In the genomic region with DNA sequence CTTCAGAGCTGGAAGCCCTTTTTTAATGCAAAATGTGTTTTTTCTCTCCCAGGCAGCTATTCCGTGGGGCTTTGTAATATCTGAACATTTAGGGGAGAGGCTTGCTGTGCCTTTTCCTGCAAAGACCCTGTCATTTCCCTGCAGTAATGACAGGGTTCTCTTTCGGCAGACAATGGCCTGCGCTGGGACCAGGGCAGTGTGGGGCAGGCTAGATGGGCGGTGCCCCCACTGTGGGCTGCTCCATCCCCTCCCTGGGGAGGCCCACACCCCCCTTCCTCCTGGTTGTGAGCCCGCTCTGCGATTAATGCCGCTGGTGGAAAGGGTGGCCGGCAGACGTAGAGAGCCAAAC, we compare ENCODE assay signal across 2 cellular contexts.
A peak's percentile ranks its signal among the peaks of the same experiment; 100 is the strongest.
TF ChIP-seq lines count a peak whose summit lies in the region.

No MANE protein-coding gene starts in this region.

TF ChIP-seq in HepG2, 621 proteins besides CTCF, POLR2A, EP300 and RAD21:
- TF ChIP-seq SSRP1 (CRISPR knock-in tag; IDR thresholded peaks at IDR 0.05) (no peak), ZNF773 (CRISPR knock-in tag; IDR thresholded peaks at IDR 0.05; ENCODE audit: borderline replicate concordance) (no peak), EZH2 (conservative IDR thresholded peaks at IDR 0.05; ENCODE audit: low read depth, low read length) (0 out of 2 replicates have a peak, but pooled peaks have one; percentile 29)
TF ChIP-seq in HepG2: peak in this region for 1.

TF ChIP-seq in K562, 482 proteins besides CTCF, POLR2A, EP300 and RAD21:
- TF ChIP-seq, protein P1, sequence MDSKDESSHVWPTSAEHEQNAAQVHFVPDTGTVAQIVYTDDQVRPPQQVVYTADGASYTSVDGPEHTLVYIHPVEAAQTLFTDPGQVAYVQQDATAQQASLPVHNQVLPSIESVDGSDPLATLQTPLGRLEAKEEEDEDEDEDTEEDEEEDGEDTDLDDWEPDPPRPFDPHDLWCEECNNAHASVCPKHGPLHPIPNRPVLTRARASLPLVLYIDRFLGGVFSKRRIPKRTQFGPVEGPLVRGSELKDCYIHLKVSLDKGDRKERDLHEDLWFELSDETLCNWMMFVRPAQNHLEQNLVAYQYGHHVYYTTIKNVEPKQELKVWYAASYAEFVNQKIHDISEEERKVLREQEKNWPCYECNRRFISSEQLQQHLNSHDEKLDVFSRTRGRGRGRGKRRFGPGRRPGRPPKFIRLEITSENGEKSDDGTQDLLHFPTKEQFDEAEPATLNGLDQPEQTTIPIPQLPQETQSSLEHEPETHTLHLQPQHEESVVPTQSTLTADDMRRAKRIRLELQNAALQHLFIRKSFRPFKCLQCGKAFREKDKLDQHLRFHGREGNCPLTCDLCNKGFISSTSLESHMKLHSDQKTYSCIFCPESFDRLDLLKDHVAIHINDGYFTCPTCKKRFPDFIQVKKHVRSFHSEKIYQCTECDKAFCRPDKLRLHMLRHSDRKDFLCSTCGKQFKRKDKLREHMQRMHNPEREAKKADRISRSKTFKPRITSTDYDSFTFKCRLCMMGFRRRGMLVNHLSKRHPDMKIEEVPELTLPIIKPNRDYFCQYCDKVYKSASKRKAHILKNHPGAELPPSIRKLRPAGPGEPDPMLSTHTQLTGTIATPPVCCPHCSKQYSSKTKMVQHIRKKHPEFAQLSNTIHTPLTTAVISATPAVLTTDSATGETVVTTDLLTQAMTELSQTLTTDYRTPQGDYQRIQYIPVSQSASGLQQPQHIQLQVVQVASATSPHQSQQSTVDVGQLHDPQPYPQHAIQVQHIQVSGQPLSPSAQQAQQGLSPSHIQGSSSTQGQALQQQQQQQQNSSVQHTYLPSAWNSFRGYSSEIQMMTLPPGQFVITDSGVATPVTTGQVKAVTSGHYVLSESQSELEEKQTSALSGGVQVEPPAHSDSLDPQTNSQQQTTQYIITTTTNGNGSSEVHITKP (IDR thresholded peaks at IDR 0.05; ENCODE audit: partially characterized antibody): peak; percentile 68
- TF ChIP-seq CBFB (CRISPR knock-in tag; IDR thresholded peaks at IDR 0.05): no peak
